1 cellular context compared by ENCODE assay signal in the genomic region with DNA sequence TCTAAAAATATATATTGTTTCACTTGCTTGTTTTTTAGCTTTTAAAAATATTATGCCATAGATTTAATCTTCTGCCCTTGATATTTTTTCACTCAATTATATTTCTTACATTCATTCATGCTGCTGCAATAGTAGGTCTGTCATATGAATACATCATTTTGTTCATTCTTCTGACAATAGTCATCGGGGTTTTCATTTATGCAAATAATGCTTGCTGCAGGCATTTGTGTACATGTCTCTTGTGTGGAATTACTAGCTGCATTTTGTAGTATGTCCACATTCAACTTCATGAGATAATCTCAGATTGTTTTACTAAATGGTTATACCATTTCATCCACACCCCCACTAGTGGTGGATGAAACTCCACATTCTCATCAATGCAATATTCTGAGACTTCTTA.
TF ChIP-seq lines count a peak whose summit lies in the region.

No MANE protein-coding gene starts in this region.

TF ChIP-seq in WTC11, 78 proteins besides CTCF, POLR2A, EP300 and RAD21 (continued from another document):
- TF ChIP-seq, protein P1, sequence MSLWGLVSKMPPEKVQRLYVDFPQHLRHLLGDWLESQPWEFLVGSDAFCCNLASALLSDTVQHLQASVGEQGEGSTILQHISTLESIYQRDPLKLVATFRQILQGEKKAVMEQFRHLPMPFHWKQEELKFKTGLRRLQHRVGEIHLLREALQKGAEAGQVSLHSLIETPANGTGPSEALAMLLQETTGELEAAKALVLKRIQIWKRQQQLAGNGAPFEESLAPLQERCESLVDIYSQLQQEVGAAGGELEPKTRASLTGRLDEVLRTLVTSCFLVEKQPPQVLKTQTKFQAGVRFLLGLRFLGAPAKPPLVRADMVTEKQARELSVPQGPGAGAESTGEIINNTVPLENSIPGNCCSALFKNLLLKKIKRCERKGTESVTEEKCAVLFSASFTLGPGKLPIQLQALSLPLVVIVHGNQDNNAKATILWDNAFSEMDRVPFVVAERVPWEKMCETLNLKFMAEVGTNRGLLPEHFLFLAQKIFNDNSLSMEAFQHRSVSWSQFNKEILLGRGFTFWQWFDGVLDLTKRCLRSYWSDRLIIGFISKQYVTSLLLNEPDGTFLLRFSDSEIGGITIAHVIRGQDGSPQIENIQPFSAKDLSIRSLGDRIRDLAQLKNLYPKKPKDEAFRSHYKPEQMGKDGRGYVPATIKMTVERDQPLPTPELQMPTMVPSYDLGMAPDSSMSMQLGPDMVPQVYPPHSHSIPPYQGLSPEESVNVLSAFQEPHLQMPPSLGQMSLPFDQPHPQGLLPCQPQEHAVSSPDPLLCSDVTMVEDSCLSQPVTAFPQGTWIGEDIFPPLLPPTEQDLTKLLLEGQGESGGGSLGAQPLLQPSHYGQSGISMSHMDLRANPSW (CRISPR knock-in tag; conservative IDR thresholded peaks at IDR 0.05; ENCODE audit: low read depth): no peak
- TF ChIP-seq ATF1 (CRISPR knock-in tag; IDR thresholded peaks at IDR 0.05) (no peak), HMGA2 (CRISPR knock-in tag; IDR thresholded peaks at IDR 0.05) (no peak), RORB (CRISPR knock-in tag; IDR thresholded peaks at IDR 0.05) (no peak), NFYB (CRISPR knock-in tag; conservative IDR thresholded peaks at IDR 0.05; ENCODE audit: low read depth) (no peak)
